Comparison of ENCODE assay signal across 15 cellular contexts in the genomic region with DNA sequence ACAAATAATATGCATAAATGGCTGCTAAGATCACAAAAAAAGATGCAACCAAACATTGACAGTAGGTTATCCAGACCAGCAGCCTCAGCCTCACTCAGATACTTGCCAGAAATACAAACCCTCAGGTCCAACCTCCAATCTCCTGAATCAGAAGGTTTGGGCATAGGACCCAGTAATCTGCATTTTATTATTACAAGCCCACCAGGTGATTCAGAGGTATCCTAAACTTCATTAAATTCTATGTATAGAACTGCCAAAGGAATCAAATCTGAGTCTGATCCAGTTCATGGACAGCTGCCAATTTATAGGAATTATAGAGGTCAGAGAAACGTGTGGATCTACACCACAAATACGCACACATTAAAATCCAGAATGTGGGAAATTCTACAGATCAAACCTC. TPM values are rescaled to one million over a fixed set of nuclear protein-coding genes. Genes with fewer than 3 reads are reported as not detected.
DNase-seq lines count a peak whose midpoint lies in the region; TF ChIP-seq lines count a peak whose summit lies in the region.
"Had no signal": no experiment of that assay in that cellular context is flagged by ENCODE, and none has a peak within 500 bp of the region (broad histone marks: within the 10 kb centered on the region; RNA-seq: fewer than 3 reads in every experiment).

No MANE protein-coding gene starts in this region.

- no peak for DNase-seq in left ventricle myocardium inferior
- no peak for DNase-seq in cardiac septum (ENCODE audit: low spot score)
- no peak for DNase-seq in activated T-helper 2 cell treated with anti-CD3 and anti-CD28 coated beads, Interferon-gamma antibody, Interleukin-2, Interleukin-4, amounts not matched to agents 10 μg/mL and 5 μg/mL and 100 μg/mL, durations not matched to agents 14 hours and 24 hours and 36 hours (ENCODE audit: low spot score)
- DNase-seq in GM13977 (ENCODE audit: low spot score) = no peak
- DNase-seq in immature natural killer cell = no peak
- DNase-seq: C1 segment of cervical spinal cord; Calu3; CD4-positive, alpha-beta memory T cell; COR-L47; DMS53; DMS79 treated with DMSO at 0.1 percent for 48 hours; GF-D8; GOT3; HCEC 1CT had no signal

- H3K27ac ChIP-seq in left ventricle myocardium inferior (replicated peaks) (peak overlapping the region; percentile 86), subcutaneous abdominal adipose tissue (ENCODE audit: low read depth, low read length) (peak overlapping the region; percentile 79)

- peak overlapping the region; percentile 21 for H3K4me3 Mint-ChIP-seq in activated T-helper 2 cell treated with anti-CD3 and anti-CD28 coated beads, Interferon-gamma antibody, Interleukin-2, Interleukin-4, amounts not matched to agents 10 μg/mL and 5 μg/mL and 100 μg/mL, durations not matched to agents 14 hours and 24 hours and 36 hours (ENCODE audit: low read depth)
- H3K4me3 Mint-ChIP-seq in immature natural killer cell = no peak overlapping the region
- H3K4me3 Mint-ChIP-seq: CD4-positive, alpha-beta memory T cell had no signal

- peaks cover 23% of the 10 kb centered on the region for H3K4me1 Mint-ChIP-seq in activated T-helper 2 cell treated with anti-CD3 and anti-CD28 coated beads, Interferon-gamma antibody, Interleukin-2, Interleukin-4, amounts not matched to agents 10 μg/mL and 5 μg/mL and 100 μg/mL, durations not matched to agents 14 hours and 24 hours and 36 hours (ENCODE audit: low read depth)
- no peaks in the 10 kb centered on the region for H3K4me1 Mint-ChIP-seq in immature natural killer cell

- peaks cover 13% of the 10 kb centered on the region for H3K9me3 ChIP-seq in left ventricle myocardium inferior (replicated peaks)
- peaks cover 0 to 2% (median 0%) of the 10 kb centered on the region in 5 donors for H3K9me3 ChIP-seq in subcutaneous abdominal adipose tissue (ENCODE audit: control insufficient read depth in 5 of 5, low read length in 5 of 5)

- intact Hi-C loops in left ventricle myocardium inferior (cut with micrococcal nuclease) = no loop called here
- intact Hi-C loops in cardiac septum (cut with DNase I) = no loop called here
- intact Hi-C loops in activated T-helper 2 cell treated with anti-CD3 and anti-CD28 coated beads, Interferon-gamma antibody, Interleukin-2, Interleukin-4, amounts not matched to agents 10 μg/mL and 5 μg/mL and 100 μg/mL, durations not matched to agents 14 hours and 24 hours and 36 hours (cut with micrococcal nuclease) = no loop called here

- in situ Hi-C loops in GM13977 (cut with MboI; ENCODE audit: low pct_unique_long_range_greater_than_20kb, low sequenced_read_pairs, unreplicated experiment) = no loop called here

- H3K4me1 ChIP-seq in left ventricle myocardium inferior (peaks cover 79% of the 10 kb centered on the region), subcutaneous abdominal adipose tissue (ENCODE audit: control insufficient read depth in 5 of 5, insufficient read depth in 5 of 5, low read length in 5 of 5) (peaks cover 3 to 41% (median 37%) of the 10 kb centered on the region in 5 donors)

- H3K9ac ChIP-seq in subcutaneous abdominal adipose tissue (ENCODE audit: low read length in 5 of 5) = no peak overlapping the region

- no peaks in the 10 kb centered on the region for H3K27me3 Mint-ChIP-seq in activated T-helper 2 cell treated with anti-CD3 and anti-CD28 coated beads, Interferon-gamma antibody, Interleukin-2, Interleukin-4, amounts not matched to agents 10 μg/mL and 5 μg/mL and 100 μg/mL, durations not matched to agents 14 hours and 24 hours and 36 hours (ENCODE audit: low read depth)
- H3K27me3 Mint-ChIP-seq in immature natural killer cell (ENCODE audit: low read depth in 3 of 3) = peaks cover 0 to 2% (median 2%) of the 10 kb centered on the region in 3 donors
- H3K27me3 Mint-ChIP-seq: CD4-positive, alpha-beta memory T cell had no signal

- H3K27ac Mint-ChIP-seq in activated T-helper 2 cell treated with anti-CD3 and anti-CD28 coated beads, Interferon-gamma antibody, Interleukin-2, Interleukin-4, amounts not matched to agents 10 μg/mL and 5 μg/mL and 100 μg/mL, durations not matched to agents 14 hours and 24 hours and 36 hours = no peak overlapping the region
- H3K27ac Mint-ChIP-seq in immature natural killer cell = no peak overlapping the region
- H3K27ac Mint-ChIP-seq: CD4-positive, alpha-beta memory T cell had no signal

- H3K4me3 ChIP-seq in left ventricle myocardium inferior = no peak overlapping the region
- H3K4me3 ChIP-seq in subcutaneous abdominal adipose tissue (ENCODE audit: low read depth in 1 of 5, low read length in 5 of 5) = no peak overlapping the region

- H3K9me3 Mint-ChIP-seq in activated T-helper 2 cell treated with anti-CD3 and anti-CD28 coated beads, Interferon-gamma antibody, Interleukin-2, Interleukin-4, amounts not matched to agents 10 μg/mL and 5 μg/mL and 100 μg/mL, durations not matched to agents 14 hours and 24 hours and 36 hours = peaks cover 22% of the 10 kb centered on the region
- peaks cover 0 to 6% (median 4%) of the 10 kb centered on the region in 6 donors for H3K9me3 Mint-ChIP-seq in immature natural killer cell

- H3K36me3 ChIP-seq in left ventricle myocardium inferior = no peaks in the 10 kb centered on the region
- H3K36me3 ChIP-seq in subcutaneous abdominal adipose tissue (ENCODE audit: control insufficient read depth in 5 of 5, insufficient read depth in 5 of 5, low read length in 5 of 5) = no peaks in the 10 kb centered on the region

- TF ChIP-seq CTCF in left ventricle myocardium inferior (IDR thresholded peaks at IDR 0.05; ENCODE audit: borderline replicate concordance) (no peak), GM13977 (IDR thresholded peaks at IDR 0.05; ENCODE audit: extremely low read depth, insufficient read depth, missing control alignments) (no peak)

- peaks cover 30% of the 10 kb centered on the region for H3K36me3 Mint-ChIP-seq in activated T-helper 2 cell treated with anti-CD3 and anti-CD28 coated beads, Interferon-gamma antibody, Interleukin-2, Interleukin-4, amounts not matched to agents 10 μg/mL and 5 μg/mL and 100 μg/mL, durations not matched to agents 14 hours and 24 hours and 36 hours (ENCODE audit: low read depth)
- peaks cover 4 to 18% (median 5%) of the 10 kb centered on the region in 3 donors for H3K36me3 Mint-ChIP-seq in immature natural killer cell

- H3K27me3 ChIP-seq in left ventricle myocardium inferior (ENCODE audit: low read depth) (no peaks in the 10 kb centered on the region), subcutaneous abdominal adipose tissue (ENCODE audit: control insufficient read depth in 5 of 5, insufficient read depth in 4 of 5, low read length in 5 of 5) (no peaks in the 10 kb centered on the region)

RNA-seq across cellular contexts. Expression of a gene that starts 41.3 kb away (rescaled TPM):
- total RNA-seq in left ventricle myocardium inferior = 13.2 TPM
- 12.5 TPM for total RNA-seq in cardiac septum
- total RNA-seq in activated T-helper 2 cell treated with anti-CD3 and anti-CD28 coated beads, Interferon-gamma antibody, Interleukin-2, Interleukin-4, amounts not matched to agents 10 μg/mL and 5 μg/mL and 100 μg/mL, durations not matched to agents 14 hours and 24 hours and 36 hours = 5.8 and 6.1 TPM in 2 replicates
- polyA plus RNA-seq in immature natural killer cell = 1 to 10 TPM; 1.6 to 5.0 (median 3.4) TPM
